ENCODE assay signal across 1 cellular context in genomic region chr10:114315566-114316420, GRCh38.
TF ChIP-seq lines count a peak whose summit lies in the region.

No MANE protein-coding gene starts in this region.

TF ChIP-seq in H1, 55 proteins besides CTCF, POLR2A, EP300 and RAD21 (continued from another document):
- TF ChIP-seq ZNF274 (IDR thresholded peaks at IDR 0.05; ENCODE audit: borderline replicate concordance, extremely low read depth, low read length) (no peak), SUZ12 (IDR thresholded peaks at IDR 0.05; ENCODE audit: low read length) (no peak)
TF ChIP-seq in H1: peak in this region for 0.
